In genomic region chr10:100901051-100901450, GRCh38 we compare ENCODE assay signal across 1 cellular context.
TF ChIP-seq lines count a peak whose summit lies in the region.

No MANE protein-coding gene starts in this region.

TF ChIP-seq in HepG2, 621 proteins besides CTCF, POLR2A, EP300 and RAD21:
- TF ChIP-seq IKZF5 (CRISPR knock-in tag; IDR thresholded peaks at IDR 0.05) = no peak
- TF ChIP-seq ZNF776 (CRISPR knock-in tag; IDR thresholded peaks at IDR 0.05) = no peak
- TF ChIP-seq POLR2G (IDR thresholded peaks at IDR 0.05; ENCODE audit: low read depth, low read length) = no peak
- TF ChIP-seq ZFP1 (CRISPR knock-in tag; IDR thresholded peaks at IDR 0.05) = no peak
